Comparison of ENCODE assay signal across 12 cellular contexts in genomic region chr16:26672206-26672605, GRCh38.
DNase-seq lines count a peak whose midpoint lies in the region; ATAC-seq and TF ChIP-seq lines count a peak whose summit lies in the region.
"Had no signal": no experiment of that assay in that cellular context is flagged by ENCODE, and none has a peak within 500 bp of the region (broad histone marks: within the 10 kb centered on the region; RNA-seq: fewer than 3 reads in every experiment).

No MANE protein-coding gene starts in this region.

- H3K27ac Mint-ChIP-seq in activated naive CD4-positive, alpha-beta T cell treated with anti-CD3 and anti-CD28 coated beads, Interleukin-2, amount 50 U/mL, for 72 hours: peak overlapping the region; percentile 79 to 81

- no TSS peak for BruUV-seq in OCI-LY7 (replicated peaks; lab: Mats Ljungman, UMichigan)

- POLR2A ChIA-PET in OCI-LY7 (lab: Charles Lee): interaction anchor here (0.6 to 1.0 kb wide), 2 partner anchors 8 to 27 kb away, joined by 3 to 4 read pairs; no protein-coding TSS in a partner anchor

- peak; percentile 79 to 80 for ATAC-seq in activated naive CD4-positive, alpha-beta T cell treated with anti-CD3 and anti-CD28 coated beads, Interleukin-2, amount 50 U/mL, for 72 hours
- ATAC-seq in GM19467 (IDR thresholded peaks at IDR 0.05; ENCODE audit: unreplicated experiment): no peak
- ATAC-seq: Panc1 had no signal

- H4K20me1 ChIP-seq in BLaER1 treated with 17β-estradiol and CSF1 and Interleukin-3, amounts not matched to agents 10 nM and 100 nM: no peaks in the 10 kb centered on the region; a peak in 1 of 22 replicates
- H4K20me1 ChIP-seq in OCI-LY7 (ENCODE audit: insufficient read depth, low read length): no peaks in the 10 kb centered on the region

- intact Hi-C loops in OCI-LY7 (cut with micrococcal nuclease; ENCODE audit: unreplicated experiment): no loop called here

- H3K27ac ChIP-seq in BLaER1 treated with 17β-estradiol and CSF1 and Interleukin-3, amounts not matched to agents 10 nM and 100 nM: no peak overlapping the region
- no peak overlapping the region for H3K27ac ChIP-seq in OCI-LY7 (ENCODE audit: low read depth, low read length, poor library complexity, severe bottlenecking)
- H3K27ac ChIP-seq: GM23248 had no signal

- no peak overlapping the region for H3K9ac ChIP-seq in BLaER1 treated with 17β-estradiol and CSF1 and Interleukin-3, amounts not matched to agents 10 nM and 100 nM
- H3K9ac ChIP-seq: GM23248 had no signal

- peaks cover 9 to 18% of the 10 kb centered on the region in 2 donors for H3K9me3 Mint-ChIP-seq in activated naive CD4-positive, alpha-beta T cell treated with anti-CD3 and anti-CD28 coated beads, Interleukin-2, amount 50 U/mL, for 72 hours

- H3K9me3 ChIP-seq in BLaER1 treated with 17β-estradiol and CSF1 and Interleukin-3, amounts not matched to agents 10 nM and 100 nM (replicated peaks in 1 of 11): 0 out of 22 replicates have a peak, but pooled peaks cover 0 to 3% (median 0%) of the 10 kb centered on the region in 11 experiments
- H3K9me3 ChIP-seq in OCI-LY7 (ENCODE audit: low read length): 0 out of 2 replicates have a peak, but pooled peaks cover 7% of the 10 kb centered on the region
- H3K9me3 ChIP-seq: MG63 had no signal

- H3K36me3 Mint-ChIP-seq in activated naive CD4-positive, alpha-beta T cell treated with anti-CD3 and anti-CD28 coated beads, Interleukin-2, amount 50 U/mL, for 72 hours: peaks cover 12 to 37% of the 10 kb centered on the region in 2 donors

- H3K4me3 ChIP-seq in BLaER1 treated with 17β-estradiol and CSF1 and Interleukin-3, amounts not matched to agents 10 nM and 100 nM: no peak overlapping the region
- H3K4me3 ChIP-seq in OCI-LY7 (ENCODE audit: low read depth, low read length, poor library complexity, severe bottlenecking): no peak overlapping the region
- H3K4me3 ChIP-seq: GM23248, MG63 had no signal

- peaks cover 4 to 14% (median 10%) of the 10 kb centered on the region in 10 experiments; a peak in 18 of 20 replicates for H3K4me1 ChIP-seq in BLaER1 treated with 17β-estradiol and CSF1 and Interleukin-3, amounts not matched to agents 10 nM and 100 nM
- H3K4me1 ChIP-seq in OCI-LY7 (ENCODE audit: insufficient read depth, low read length, poor library complexity, severe bottlenecking): peaks cover 21% of the 10 kb centered on the region

- H3K27me3 ChIP-seq in BLaER1 treated with 17β-estradiol and CSF1 and Interleukin-3, amounts not matched to agents 10 nM and 100 nM: no peaks in the 10 kb centered on the region
- H3K27me3 ChIP-seq: MG63 had no signal

- H3K36me3 ChIP-seq in BLaER1 treated with 17β-estradiol and CSF1 and Interleukin-3, amounts not matched to agents 10 nM and 100 nM: no peaks in the 10 kb centered on the region
- H3K36me3 ChIP-seq in OCI-LY7 (ENCODE audit: insufficient read depth, low read length): no peaks in the 10 kb centered on the region
- H3K36me3 ChIP-seq: MG63 had no signal

- CTCF ChIA-PET in OCI-LY7 (lab: Charles Lee; ENCODE audit: unreplicated experiment): no interaction called here

- TF ChIP-seq CTCF in OCI-LY7 (conservative IDR thresholded peaks at IDR 0.05; ENCODE audit: low read length): no peak

- H3K4me2 ChIP-seq in BLaER1 treated with 17β-estradiol and CSF1 and Interleukin-3, amounts not matched to agents 10 nM and 100 nM: peak overlapping the region in 10 of 11 experiments; percentile 2 to 49 (median 21); a peak in 10 of 22 replicates
- no peak overlapping the region for H3K4me2 ChIP-seq in OCI-LY7 (ENCODE audit: low read length)

- H3K79me2 ChIP-seq in OCI-LY7 (ENCODE audit: insufficient read depth, low read depth, low read length): no peaks in the 10 kb centered on the region

- DNase-seq in OCI-LY7 (ENCODE audit: low spot score) (peak; percentile 25), HT-29 (ENCODE audit: low spot score) (no peak), MV-4-11 (lab: John Stamatoyannopoulos, UW) (no peak), SKM-1 treated with dmso at 0.1 percent for 144 hours (lab: John Stamatoyannopoulos, UW; ENCODE audit: unreplicated experiment) (no peak)
- DNase-seq in activated naive CD4-positive, alpha-beta T cell treated with anti-CD3 and anti-CD28 coated beads, Interleukin-2, amount 50 U/mL, for 72 hours (ENCODE audit: low spot score in 2 of 2): peak; percentile 17 to 56
- DNase-seq in stimulated activated CD4-positive, alpha-beta T cell treated with anti-CD3 and anti-CD28 coated beads, Interleukin-2, amount 100 ng/mL, for 4 hours (ENCODE audit: low read depth): peak; percentile 52
- DNase-seq: activated gamma-delta T cell treated with Interleukin-2 at 50 U/mL for 16 hours, GM23248, MG63 had no signal

- no peaks in the 10 kb centered on the region for H3K9me2 ChIP-seq in OCI-LY7 (ENCODE audit: insufficient read depth, low read length)

- peak overlapping the region; percentile 55; the same call in 1 of the 2 replicates for H2AFZ ChIP-seq in OCI-LY7 (ENCODE audit: low read length)
- H2AFZ ChIP-seq: GM23248 had no signal

Comparison
In these comparisons a context has a peak if more than half of its experiments do, and no peak if none do; other contexts are left out.
1. DNase-seq: peak in OCI-LY7 (single experiment), activated naive CD4-positive, alpha-beta T cell treated with anti-CD3 and anti-CD28 coated beads, Interleukin-2, amount 50 U/mL, for 72 hours (2 of 2) and stimulated activated CD4-positive, alpha-beta T cell treated with anti-CD3 and anti-CD28 coated beads, Interleukin-2, amount 100 ng/mL, for 4 hours (single experiment); none in HT-29 (single experiment), MV-4-11 (single experiment) and SKM-1 treated with dmso at 0.1 percent for 144 hours (single experiment).